Comparison of ENCODE assay signal across 23 cellular contexts in genomic region chr4:186707574-186707973, GRCh38.
"Had no signal": no experiment of that assay in that cellular context is flagged by ENCODE, and none has a peak within 500 bp of the region (broad histone marks: within the 10 kb centered on the region; RNA-seq: fewer than 3 reads in every experiment).

No MANE protein-coding gene starts in this region.

- H3K9me3 ChIP-seq: ascending aorta, body of pancreas, SK-N-SH had no signal

- H3K27me3 Mint-ChIP-seq: activated CD8-positive, alpha-beta memory T cell treated with anti-CD3 and anti-CD28 coated beads, Interleukin-2, amount 10 ng/mL, durations not matched to agents 7 days and 5 days; activated naive CD8-positive, alpha-beta T cell treated with anti-CD3 and anti-CD28 coated beads, Interleukin-2, amount 50 U/mL, for 24 hours; activated T-cell treated with anti-CD3 and anti-CD28 coated beads, Interleukin-2, amount 50 U/mL, for 24 hours had no signal

- ATAC-seq: activated CD8-positive, alpha-beta memory T cell treated with anti-CD3 and anti-CD28 coated beads, Interleukin-2, amount 10 ng/mL, durations not matched to agents 7 days and 5 days; activated naive CD4-positive, alpha-beta T cell treated with anti-CD3 and anti-CD28 coated beads, Interleukin-2, amount 50 U/mL, for 72 hours; activated naive CD8-positive, alpha-beta T cell treated with anti-CD3 and anti-CD28 coated beads, Interleukin-2, amount 50 U/mL, for 24 hours; body of pancreas; K562 had no signal

- H3K36me3 Mint-ChIP-seq: activated CD8-positive, alpha-beta memory T cell treated with anti-CD3 and anti-CD28 coated beads, Interleukin-2, amount 10 ng/mL, durations not matched to agents 7 days and 5 days; activated naive CD4-positive, alpha-beta T cell treated with anti-CD3 and anti-CD28 coated beads, Interleukin-2, amount 50 U/mL, for 72 hours had no signal

- DNase-seq: activated CD4-positive, alpha-beta T cell treated with anti-CD3 and anti-CD28 coated beads for 48 hours; activated CD4-positive, alpha-beta T cell treated with anti-CD3 and anti-CD28 coated beads, Interleukin-2, amount 50 U/mL, for 4 hours; activated CD4-positive, CD25-positive, alpha-beta regulatory T cell treated with anti-CD3 and anti-CD28 coated beads, Interleukin-2, amount 50 U/mL, for 72 hours; activated CD8-positive, alpha-beta memory T cell treated with anti-CD3 and anti-CD28 coated beads, Interleukin-2, amount 10 ng/mL, durations not matched to agents 7 days and 5 days; activated effector memory CD4-positive, alpha-beta T cell treated with anti-CD3 and anti-CD28 coated beads, Interleukin-2, amount 50 U/mL, for 16 hours; activated naive CD4-positive, alpha-beta T cell treated with Interleukin-2 at 50 U/mL for 16 hours; activated naive CD8-positive, alpha-beta T cell treated with anti-CD3 and anti-CD28 coated beads, Interleukin-2, amount 50 U/mL, for 24 hours; activated T-cell treated with anti-CD3 and anti-CD28 coated beads, Interleukin-2, amount 50 U/mL, for 24 hours; amniotic stem cell; body of pancreas; Karpas-422; MM.1S; NCI-H1105; NCI-H1436 treated with DMSO at 0.1 percent for 48 hours; NCI-H187; NCI-H2081; NCI-H446; NCI-H524; SK-N-SH; SW 1271 had no signal

- H3K27ac Mint-ChIP-seq: activated CD8-positive, alpha-beta memory T cell treated with anti-CD3 and anti-CD28 coated beads, Interleukin-2, amount 10 ng/mL, durations not matched to agents 7 days and 5 days; activated naive CD4-positive, alpha-beta T cell treated with anti-CD3 and anti-CD28 coated beads, Interleukin-2, amount 50 U/mL, for 72 hours; activated naive CD8-positive, alpha-beta T cell treated with anti-CD3 and anti-CD28 coated beads, Interleukin-2, amount 50 U/mL, for 24 hours; activated T-cell treated with anti-CD3 and anti-CD28 coated beads, Interleukin-2, amount 50 U/mL, for 24 hours had no signal

- H3K4me3 ChIP-seq: ascending aorta, body of pancreas, K562 had no signal

- H3K4me3 Mint-ChIP-seq: activated CD8-positive, alpha-beta memory T cell treated with anti-CD3 and anti-CD28 coated beads, Interleukin-2, amount 10 ng/mL, durations not matched to agents 7 days and 5 days; activated naive CD8-positive, alpha-beta T cell treated with anti-CD3 and anti-CD28 coated beads, Interleukin-2, amount 50 U/mL, for 24 hours; activated T-cell treated with anti-CD3 and anti-CD28 coated beads, Interleukin-2, amount 50 U/mL, for 24 hours had no signal

- H3K27me3 ChIP-seq: ascending aorta, body of pancreas had no signal

- H3K9me3 Mint-ChIP-seq: activated naive CD8-positive, alpha-beta T cell treated with anti-CD3 and anti-CD28 coated beads, Interleukin-2, amount 50 U/mL, for 24 hours; activated T-cell treated with anti-CD3 and anti-CD28 coated beads, Interleukin-2, amount 50 U/mL, for 24 hours had no signal

- H3K4me1 Mint-ChIP-seq: activated CD8-positive, alpha-beta memory T cell treated with anti-CD3 and anti-CD28 coated beads, Interleukin-2, amount 10 ng/mL, durations not matched to agents 7 days and 5 days; activated naive CD8-positive, alpha-beta T cell treated with anti-CD3 and anti-CD28 coated beads, Interleukin-2, amount 50 U/mL, for 24 hours had no signal

- H3K27ac ChIP-seq: ascending aorta, body of pancreas had no signal
